Comparison of ENCODE assay signal across 5 cellular contexts in genomic region chr15:99241752-99242151, GRCh38.
"Had no signal": no experiment of that assay in that cellular context is flagged by ENCODE, and none has a peak within 500 bp of the region (broad histone marks: within the 10 kb centered on the region; RNA-seq: fewer than 3 reads in every experiment).

No MANE protein-coding gene starts in this region.

- ATAC-seq: GM12878 had no signal

- FAIRE-seq: GM12878, GM12891, GM18507 had no signal

- H3K4me3 ChIP-seq: GM12878 had no signal

- DNase-seq: GDM1, GF-D8 had no signal
